ENCODE assay signal across 16 cellular contexts in the genomic region with DNA sequence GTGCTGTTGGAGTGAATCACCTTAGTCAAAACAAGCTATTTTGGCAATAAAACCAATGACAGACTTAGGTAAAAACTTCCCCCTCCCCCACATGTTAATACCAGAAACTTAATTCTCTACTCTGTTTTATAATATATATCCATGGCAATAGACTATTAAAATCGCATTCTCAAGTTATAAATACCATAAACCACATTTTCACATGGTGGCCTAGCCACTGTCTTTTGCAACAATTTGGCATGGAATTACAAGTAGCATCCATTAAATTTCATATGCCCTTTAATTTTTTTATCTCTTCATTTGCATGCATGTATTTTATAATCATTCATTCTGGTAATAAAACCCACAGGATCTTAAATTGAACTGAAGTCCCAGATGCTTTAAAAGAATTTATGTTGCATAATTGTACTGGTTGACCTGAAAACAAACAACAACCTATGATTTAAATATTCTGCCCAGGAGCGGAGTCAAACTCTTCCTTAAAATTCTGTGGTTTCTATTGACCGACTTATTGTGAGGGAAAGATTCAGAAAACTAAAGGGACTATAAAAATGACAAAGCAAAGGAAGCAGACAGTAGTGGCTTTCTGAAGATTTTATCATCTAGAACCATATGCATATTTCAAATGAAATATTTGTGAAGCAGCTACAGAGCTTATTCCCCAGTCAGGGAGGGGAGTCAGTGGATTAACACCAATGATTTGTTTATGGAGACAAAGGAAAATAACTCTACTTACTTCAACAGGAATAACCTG.
DNase-seq lines count a peak whose midpoint lies in the region; ATAC-seq, FAIRE-seq and TF ChIP-seq lines count a peak whose summit lies in the region.
"Had no signal": no experiment of that assay in that cellular context is flagged by ENCODE, and none has a peak within 500 bp of the region (broad histone marks: within the 10 kb centered on the region; RNA-seq: fewer than 3 reads in every experiment).

No MANE protein-coding gene starts in this region.

- no peak for DNase-seq in activated naive CD4-positive, alpha-beta T cell treated with anti-CD3 and anti-CD28 coated beads for 36 hours
- no peak for DNase-seq in activated naive CD4-positive, alpha-beta T cell (lab: John Stamatoyannopoulos, UW)
- DNase-seq in OCI-M1 (lab: John Stamatoyannopoulos, UW): peak; percentile 45
- DNase-seq in adipocyte (ENCODE audit: low read depth): peak; percentile 27
- no peak for DNase-seq in pons (ENCODE audit: low spot score)
- no peak for DNase-seq in right atrium auricular region (ENCODE audit: low spot score)
- no peak for DNase-seq in pancreas
- DNase-seq: activated T-cell treated with anti-CD3 and anti-CD28 coated beads, Interleukin-2, amount 50 U/mL, for 1 hour; DMS 273 treated with DMSO at 0.1 percent for 48 hours; HCEC 1CT; NCI-H1092 treated with DMSO at 0.1 percent for 48 hours; WERI-Rb-1 had no signal

- H3K36me3 ChIP-seq in adipocyte (ENCODE audit: control insufficient read depth, insufficient read depth, low read length, severe bottlenecking): no peaks in the 10 kb centered on the region
- no peaks in the 10 kb centered on the region for H3K36me3 ChIP-seq in right atrium auricular region
- H3K36me3 ChIP-seq in pancreas: no peaks in the 10 kb centered on the region
- H3K36me3 ChIP-seq: WERI-Rb-1 had no signal

- intact Hi-C loops in activated naive CD4-positive, alpha-beta T cell treated with anti-CD3 and anti-CD28 coated beads for 36 hours (cut with micrococcal nuclease): loop anchor here (2.0 to 5.0 kb wide), 4 partner anchors 170 to 568 kb away; no protein-coding TSS in a partner anchor
- intact Hi-C loops in pancreas (cut with DNase I): no loop called here

- peaks cover 32% of the 10 kb centered on the region for H3K4me1 Mint-ChIP-seq in activated naive CD4-positive, alpha-beta T cell treated with anti-CD3 and anti-CD28 coated beads for 36 hours (ENCODE audit: low read depth)
- H3K4me1 Mint-ChIP-seq in stimulated activated memory B cell treated with anti-CD40 and anti-IgM and Interleukin-4, amounts not matched to agents 10 μg/mL and 1 μg/mL and 100 μg/mL, for 72 hours: peaks cover 10% of the 10 kb centered on the region

- no peak for FAIRE-seq in pancreas (lab: Jason Lieb, UNC)
- FAIRE-seq: HepG2 had no signal

- H3K36me3 Mint-ChIP-seq in activated naive CD4-positive, alpha-beta T cell treated with anti-CD3 and anti-CD28 coated beads for 36 hours (ENCODE audit: low read depth): no peaks in the 10 kb centered on the region
- no peaks in the 10 kb centered on the region for H3K36me3 Mint-ChIP-seq in stimulated activated memory B cell treated with anti-CD40 and anti-IgM and Interleukin-4, amounts not matched to agents 10 μg/mL and 1 μg/mL and 100 μg/mL, for 72 hours

- H3K4me1 ChIP-seq in adipocyte (ENCODE audit: control insufficient read depth, insufficient read depth, low read length) (peaks cover 9% of the 10 kb centered on the region), right atrium auricular region (peaks cover 0 to 8% of the 10 kb centered on the region in 2 donors), pancreas (peaks cover 0 to under 1% (median 0%) of the 10 kb centered on the region in 3 donors)

- no peak for TF ChIP-seq CTCF in right atrium auricular region (IDR thresholded peaks at IDR 0.05)
- no peak for TF ChIP-seq CTCF in pancreas (IDR thresholded peaks at IDR 0.05)

- CTCF ChIA-PET in activated naive CD4-positive, alpha-beta T cell treated with anti-CD3 and anti-CD28 coated beads for 36 hours (lab: Charles Lee): interaction anchor here (0.5 to 0.6 kb wide), 2 partner anchors 61 to 123 kb away, joined by 3 read pairs; no protein-coding TSS in a partner anchor

- H3K4me3 Mint-ChIP-seq in activated naive CD4-positive, alpha-beta T cell treated with anti-CD3 and anti-CD28 coated beads for 36 hours: no peak overlapping the region
- no peak overlapping the region for H3K4me3 Mint-ChIP-seq in stimulated activated memory B cell treated with anti-CD40 and anti-IgM and Interleukin-4, amounts not matched to agents 10 μg/mL and 1 μg/mL and 100 μg/mL, for 72 hours
- H3K4me3 Mint-ChIP-seq: neural crest cell had no signal

- 79 to 88% methylated on average over 3 of the region's 3 CpGs for WGBS in pancreas, 2 donors

- H3K27me3 ChIP-seq in adipocyte (replicated peaks; ENCODE audit: control insufficient read depth, insufficient read depth, low read length): no peaks in the 10 kb centered on the region
- no peaks in the 10 kb centered on the region for H3K27me3 ChIP-seq in right atrium auricular region
- no peaks in the 10 kb centered on the region for H3K27me3 ChIP-seq in pancreas
- H3K27me3 ChIP-seq: body of pancreas had no signal

- H3K27ac ChIP-seq in right atrium auricular region (no peak overlapping the region), pancreas (no peak overlapping the region)
- H3K27ac ChIP-seq: body of pancreas, WERI-Rb-1 had no signal

- H3K27me3 Mint-ChIP-seq in activated naive CD4-positive, alpha-beta T cell treated with anti-CD3 and anti-CD28 coated beads for 36 hours (ENCODE audit: low read depth): peaks cover 2% of the 10 kb centered on the region
- H3K27me3 Mint-ChIP-seq in stimulated activated memory B cell treated with anti-CD40 and anti-IgM and Interleukin-4, amounts not matched to agents 10 μg/mL and 1 μg/mL and 100 μg/mL, for 72 hours: no peaks in the 10 kb centered on the region

- H3K4me3 ChIP-seq in adipocyte (ENCODE audit: low read length) (no peak overlapping the region), right atrium auricular region (no peak overlapping the region), pancreas (no peak overlapping the region)
- H3K4me3 ChIP-seq: body of pancreas had no signal

- H3K9me3 Mint-ChIP-seq in activated naive CD4-positive, alpha-beta T cell treated with anti-CD3 and anti-CD28 coated beads for 36 hours: no peaks in the 10 kb centered on the region
- no peaks in the 10 kb centered on the region for H3K9me3 Mint-ChIP-seq in stimulated activated memory B cell treated with anti-CD40 and anti-IgM and Interleukin-4, amounts not matched to agents 10 μg/mL and 1 μg/mL and 100 μg/mL, for 72 hours
- H3K9me3 Mint-ChIP-seq: neural crest cell had no signal

- peak overlapping the region; percentile 92 for H3K27ac Mint-ChIP-seq in activated naive CD4-positive, alpha-beta T cell treated with anti-CD3 and anti-CD28 coated beads for 36 hours
- peak overlapping the region; percentile 89 for H3K27ac Mint-ChIP-seq in stimulated activated memory B cell treated with anti-CD40 and anti-IgM and Interleukin-4, amounts not matched to agents 10 μg/mL and 1 μg/mL and 100 μg/mL, for 72 hours

- H3K9me3 ChIP-seq in adipocyte (ENCODE audit: control insufficient read depth, low read length) (no peaks in the 10 kb centered on the region), right atrium auricular region (no peaks in the 10 kb centered on the region), pancreas (no peaks in the 10 kb centered on the region)
- H3K9me3 ChIP-seq: body of pancreas had no signal

- H3K9ac ChIP-seq in adipocyte (ENCODE audit: low read length): no peak overlapping the region

- ATAC-seq in stimulated activated memory B cell treated with anti-CD40 and anti-IgM and Interleukin-4, amounts not matched to agents 10 μg/mL and 1 μg/mL and 100 μg/mL, for 72 hours: no peak
- no peak for ATAC-seq in pancreas
- ATAC-seq: body of pancreas, HepG2 had no signal

Comparison
In these comparisons a context has a peak if more than half of its experiments do, and no peak if none do; other contexts are left out.
1. DNase-seq: peak in OCI-M1 (single experiment) and adipocyte (single experiment); none in activated naive CD4-positive, alpha-beta T cell treated with anti-CD3 and anti-CD28 coated beads for 36 hours (single experiment), activated naive CD4-positive, alpha-beta T cell (0 of 4), pons (single experiment), right atrium auricular region (single experiment) and pancreas (0 of 6).